In the genomic region with DNA sequence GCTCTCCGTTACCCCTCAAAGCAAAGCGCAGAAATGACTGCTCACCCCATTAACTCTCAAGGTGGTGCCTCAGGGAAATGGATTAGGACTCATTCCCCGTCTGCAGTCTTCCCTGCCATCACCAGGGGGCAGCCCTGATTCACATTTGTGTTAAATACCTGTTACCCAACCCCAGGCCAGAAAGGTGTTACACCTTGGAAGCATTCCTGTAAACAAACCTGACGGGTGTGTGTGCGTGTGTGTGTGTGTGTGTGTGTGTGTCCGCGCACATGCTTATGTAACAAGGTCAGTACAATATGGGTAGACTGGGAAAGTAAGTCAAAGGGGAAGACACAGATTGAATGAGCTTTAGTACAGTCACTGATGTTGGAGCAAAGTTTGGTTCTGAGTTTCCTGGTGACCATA, we compare ENCODE assay signal across 8 cellular contexts.
A peak's percentile ranks its signal among the peaks of the same experiment; 100 is the strongest.
DNase-seq lines count a peak whose midpoint lies in the region; ATAC-seq and TF ChIP-seq lines count a peak whose summit lies in the region.

No MANE protein-coding gene starts in this region.

- H3K4me3 ChIP-seq in astrocyte of the spinal cord (ENCODE audit: low read depth, low read length): no peak overlapping the region

- TF ChIP-seq CTCF in GM12801 (IDR thresholded peaks at IDR 0.05; ENCODE audit: extremely low read depth, insufficient read length) (peak; percentile 22), astrocyte of the spinal cord (IDR thresholded peaks at IDR 0.05; ENCODE audit: low read depth, low read length) (peak; percentile 93)

- DNase-seq in NCI-H1417 treated with DMSO at 0.1 percent for 48 hours (lab: John Stamatoyannopoulos, UW) (peak; percentile 20), T-helper 9 cell (peak; percentile 60), astrocyte of the spinal cord (ENCODE audit: low read depth, low spot score) (peak; percentile 43), iPS DF 19.7 (ENCODE audit: low read depth, low spot score) (peak; percentile 56)
- DNase-seq in stimulated activated CD4-positive, alpha-beta T cell treated with anti-CD3 and anti-CD28 coated beads, Interleukin-12 subunit alpha, Interleukin-12 subunit beta, amount 100 ng/mL, for 4 hours: peak; percentile 67

- in situ Hi-C loops in astrocyte of the spinal cord (cut with HindIII; ENCODE audit: low sequenced_read_pairs): no loop called here

- no peak for ATAC-seq in GM18861 (IDR thresholded peaks at IDR 0.05; ENCODE audit: unreplicated experiment)
- no peak for ATAC-seq in HG02885 (IDR thresholded peaks at IDR 0.05; ENCODE audit: poor library complexity, unreplicated experiment)
